In genomic region chr4:38302910-38303309, GRCh38 we compare ENCODE assay signal across 1 cellular context.
TF ChIP-seq lines count a peak whose summit lies in the region.

No MANE protein-coding gene starts in this region.

TF ChIP-seq in HEK293, 187 proteins besides CTCF, POLR2A, EP300 and RAD21 (continued from another document):
- TF ChIP-seq, protein P1, sequence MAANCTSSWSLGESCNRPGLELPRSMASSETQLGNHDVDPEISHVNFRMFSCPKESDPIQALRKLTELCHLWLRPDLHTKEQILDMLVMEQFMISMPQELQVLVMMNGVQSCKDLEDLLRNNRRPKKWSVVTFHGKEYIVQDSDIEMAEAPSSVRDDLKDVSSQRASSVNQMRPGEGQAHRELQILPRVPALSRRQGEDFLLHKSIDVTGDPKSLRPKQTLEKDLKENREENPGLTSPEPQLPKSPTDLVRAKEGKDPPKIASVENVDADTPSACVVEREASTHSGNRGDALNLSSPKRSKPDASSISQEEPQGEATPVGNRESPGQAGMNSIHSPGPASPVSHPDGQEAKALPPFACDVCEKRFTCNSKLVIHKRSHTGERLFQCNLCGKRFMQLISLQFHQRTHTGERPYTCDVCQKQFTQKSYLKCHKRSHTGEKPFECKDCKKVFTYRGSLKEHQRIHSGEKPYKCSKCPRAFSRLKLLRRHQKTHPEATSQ (tag by site-specific recombination; IDR thresholded peaks at IDR 0.05): no peak
- TF ChIP-seq PRDM2 (tag by site-specific recombination; IDR thresholded peaks at IDR 0.05; ENCODE audit: borderline replicate concordance) (no peak), ZNF837 (tag by site-specific recombination; IDR thresholded peaks at IDR 0.05) (no peak), ZNF530 (tag by site-specific recombination; IDR thresholded peaks at IDR 0.05; ENCODE audit: low read depth) (no peak)
- TF ChIP-seq, protein P2, sequence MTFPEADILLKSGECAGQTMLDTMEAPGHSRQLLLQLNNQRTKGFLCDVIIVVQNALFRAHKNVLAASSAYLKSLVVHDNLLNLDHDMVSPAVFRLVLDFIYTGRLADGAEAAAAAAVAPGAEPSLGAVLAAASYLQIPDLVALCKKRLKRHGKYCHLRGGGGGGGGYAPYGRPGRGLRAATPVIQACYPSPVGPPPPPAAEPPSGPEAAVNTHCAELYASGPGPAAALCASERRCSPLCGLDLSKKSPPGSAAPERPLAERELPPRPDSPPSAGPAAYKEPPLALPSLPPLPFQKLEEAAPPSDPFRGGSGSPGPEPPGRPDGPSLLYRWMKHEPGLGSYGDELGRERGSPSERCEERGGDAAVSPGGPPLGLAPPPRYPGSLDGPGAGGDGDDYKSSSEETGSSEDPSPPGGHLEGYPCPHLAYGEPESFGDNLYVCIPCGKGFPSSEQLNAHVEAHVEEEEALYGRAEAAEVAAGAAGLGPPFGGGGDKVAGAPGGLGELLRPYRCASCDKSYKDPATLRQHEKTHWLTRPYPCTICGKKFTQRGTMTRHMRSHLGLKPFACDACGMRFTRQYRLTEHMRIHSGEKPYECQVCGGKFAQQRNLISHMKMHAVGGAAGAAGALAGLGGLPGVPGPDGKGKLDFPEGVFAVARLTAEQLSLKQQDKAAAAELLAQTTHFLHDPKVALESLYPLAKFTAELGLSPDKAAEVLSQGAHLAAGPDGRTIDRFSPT (tag by site-specific recombination; IDR thresholded peaks at IDR 0.05): no peak
